Comparison of ENCODE assay signal across 9 cellular contexts in the genomic region with DNA sequence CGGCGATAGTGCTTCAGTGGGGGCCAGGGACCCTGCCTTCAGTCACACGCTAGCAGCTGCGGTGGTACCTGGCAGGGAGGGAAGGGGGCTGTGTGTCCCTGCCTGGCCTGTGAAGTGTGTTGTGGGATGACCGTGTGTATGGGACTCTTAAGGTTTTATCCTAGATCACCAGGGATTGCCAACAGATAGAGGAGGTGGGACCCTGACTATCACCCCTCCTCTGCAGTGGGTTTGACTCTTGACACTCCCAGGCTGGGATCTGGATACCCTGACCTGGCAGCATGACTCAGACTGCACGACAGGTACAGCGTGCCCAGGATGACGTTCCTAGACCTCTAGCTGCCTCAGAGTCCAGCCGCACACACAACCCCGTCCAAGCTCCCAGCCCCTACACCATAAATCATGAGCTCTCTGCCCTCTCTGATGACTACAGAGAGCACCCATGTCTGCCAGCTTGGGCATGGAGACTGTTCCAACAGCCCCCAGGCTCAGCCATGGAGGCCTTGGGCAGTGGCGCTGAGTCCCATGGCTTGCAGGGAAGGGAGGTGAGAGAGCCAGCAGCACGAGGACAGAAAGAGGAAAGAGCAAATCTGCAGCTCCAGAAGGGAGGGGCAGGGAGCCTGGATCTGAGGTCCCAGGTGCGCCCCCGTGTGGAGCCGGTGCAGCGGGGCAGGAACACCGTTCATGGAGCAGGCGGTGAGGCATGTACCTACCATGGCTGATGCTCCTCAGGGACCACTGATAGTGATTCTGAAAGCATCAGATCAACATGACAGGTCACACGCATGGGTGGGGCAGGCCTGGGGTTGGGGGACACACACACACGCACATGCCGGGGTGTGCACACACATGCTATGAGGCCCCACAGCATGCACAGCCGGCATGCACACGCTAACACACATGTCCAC.
DNase-seq lines count a peak whose midpoint lies in the region; ATAC-seq, FAIRE-seq and TF ChIP-seq lines count a peak whose summit lies in the region.
"Had no signal": no experiment of that assay in that cellular context is flagged by ENCODE, and none has a peak within 500 bp of the region (broad histone marks: within the 10 kb centered on the region; RNA-seq: fewer than 3 reads in every experiment).

No MANE protein-coding gene starts in this region.

- H3K4me1 Mint-ChIP-seq in activated naive CD4-positive, alpha-beta T cell treated with anti-CD3 and anti-CD28 coated beads for 36 hours (ENCODE audit: low read depth), result peaks cover 2% of the 10 kb centered on the region

- no peaks in the 10 kb centered on the region for H3K79me2 ChIP-seq in OCI-LY1 (ENCODE audit: insufficient read depth, low read length)

- no peaks in the 10 kb centered on the region for H4K20me1 ChIP-seq in OCI-LY1 (ENCODE audit: insufficient read depth, low read length)

- ATAC-seq in GM21390 (IDR thresholded peaks at IDR 0.05; ENCODE audit: unreplicated experiment) (no peak), GM21447 (IDR thresholded peaks at IDR 0.05; ENCODE audit: unreplicated experiment) (no peak)

- no peak for DNase-seq in D721Med (ENCODE audit: insufficient read length, low spot score)
- DNase-seq in activated naive CD4-positive, alpha-beta T cell treated with anti-CD3 and anti-CD28 coated beads for 36 hours, result peak; percentile 79
- peak; percentile 45 for DNase-seq in stimulated activated CD8-positive, alpha-beta memory T cell treated with anti-CD3 and anti-CD28 coated beads, Interleukin-7, amount 100 ng/mL, for 24 hours (ENCODE audit: low read depth)

- no peaks in the 10 kb centered on the region for H3K36me3 ChIP-seq in HEK293 (ENCODE audit: control insufficient read depth in 2 of 2, insufficient read depth in 1 of 2, low read length in 2 of 2)
- no peaks in the 10 kb centered on the region for H3K36me3 ChIP-seq in OCI-LY1 (ENCODE audit: insufficient read depth, low read length)
- no peaks in the 10 kb centered on the region for H3K36me3 ChIP-seq in iPS-20b (ENCODE audit: insufficient read depth, low read depth, low read length)
- H3K36me3 ChIP-seq: SJSA1 had no signal

- H3K4me1 ChIP-seq in HEK293 (ENCODE audit: control insufficient read depth, insufficient read depth, low read length) (no peaks in the 10 kb centered on the region), OCI-LY1 (ENCODE audit: insufficient read depth, low read length, severe bottlenecking) (no peaks in the 10 kb centered on the region), iPS-20b (ENCODE audit: insufficient read depth, low read length) (no peaks in the 10 kb centered on the region)
- H3K4me1 ChIP-seq: SJSA1 had no signal

- CTCF ChIA-PET in HEK293 (lab: Yijun Ruan, JAX), result interaction anchor here (0.5 to 4.3 kb wide), 14 partner anchors 12 to 1002 kb away, joined by 3 to 37 read pairs (median 4); a partner anchor contains a TSS
- CTCF ChIA-PET in activated naive CD4-positive, alpha-beta T cell treated with anti-CD3 and anti-CD28 coated beads for 36 hours (lab: Charles Lee), result interaction anchor here (0.6 to 5.0 kb wide), 7 partner anchors 11 to 207 kb away, joined by 3 to 25 read pairs (median 4); no protein-coding TSS in a partner anchor

- H3K27me3 ChIP-seq in OCI-LY1 (ENCODE audit: insufficient read depth, low read length) (no peaks in the 10 kb centered on the region), iPS-20b (ENCODE audit: insufficient read depth, low read length) (no peaks in the 10 kb centered on the region)
- H3K27me3 ChIP-seq: SJSA1 had no signal

- H3K9ac ChIP-seq in OCI-LY1 (ENCODE audit: low read length) (no peak overlapping the region), iPS-20b (ENCODE audit: low read depth, low read length) (0 out of 2 replicates have a peak overlapping the region, but pooled peaks have one; percentile 51)

- H3K36me3 Mint-ChIP-seq in activated naive CD4-positive, alpha-beta T cell treated with anti-CD3 and anti-CD28 coated beads for 36 hours (ENCODE audit: low read depth), result no peaks in the 10 kb centered on the region

- no peaks in the 10 kb centered on the region for H3K9me2 ChIP-seq in OCI-LY1 (ENCODE audit: low read depth, low read length)

- H3K4me3 Mint-ChIP-seq in activated naive CD4-positive, alpha-beta T cell treated with anti-CD3 and anti-CD28 coated beads for 36 hours, result no peak overlapping the region

- POLR2A ChIA-PET in HEK293 (lab: Yijun Ruan, JAX), result interaction anchor here (0.6 to 1.4 kb wide), 2 partner anchors 132 to 440 kb away, joined by 4 to 5 read pairs; a partner anchor contains a TSS

- H3K4me2 ChIP-seq in OCI-LY1 (ENCODE audit: low read length), result no peak overlapping the region

- peaks cover 2% of the 10 kb centered on the region for H3K27me3 Mint-ChIP-seq in activated naive CD4-positive, alpha-beta T cell treated with anti-CD3 and anti-CD28 coated beads for 36 hours (ENCODE audit: low read depth)

- no peak for FAIRE-seq in D721Med (lab: Jason Lieb, UNC)

- H2AFZ ChIP-seq in OCI-LY1 (ENCODE audit: low read length), result no peak overlapping the region

- H3K9me3 ChIP-seq in HEK293 (ENCODE audit: control insufficient read depth, insufficient read depth, low read depth, low read length) (no peaks in the 10 kb centered on the region), OCI-LY1 (ENCODE audit: low read length) (no peaks in the 10 kb centered on the region), iPS-20b (ENCODE audit: insufficient read depth, low read depth, low read length) (no peaks in the 10 kb centered on the region)
- H3K9me3 ChIP-seq: SJSA1 had no signal

- no peak overlapping the region for H3K27ac ChIP-seq in HEK293 (ENCODE audit: extremely low read depth, low read depth, low read length)
- H3K27ac ChIP-seq in OCI-LY1 (ENCODE audit: low read depth, low read length, poor library complexity, severe bottlenecking), result no peak overlapping the region
- H3K27ac ChIP-seq in iPS-20b (ENCODE audit: low read length), result no peak overlapping the region
- H3K27ac ChIP-seq: SJSA1 had no signal

- peak; percentile 47 for TF ChIP-seq CTCF in D721Med (IDR thresholded peaks at IDR 0.05; ENCODE audit: insufficient read depth, missing control alignments)
- TF ChIP-seq CTCF in HEK293 (tag by site-specific recombination; IDR thresholded peaks at IDR 0.05), result no peak
- peak; percentile 72 for TF ChIP-seq CTCF in OCI-LY1 (IDR thresholded peaks at IDR 0.05; ENCODE audit: low read length)

- H3F3A ChIP-seq in OCI-LY1 (ENCODE audit: insufficient read depth, low read length), result no peaks in the 10 kb centered on the region

- no peaks in the 10 kb centered on the region for H3K9me3 Mint-ChIP-seq in activated naive CD4-positive, alpha-beta T cell treated with anti-CD3 and anti-CD28 coated beads for 36 hours

- H3K27ac Mint-ChIP-seq in activated naive CD4-positive, alpha-beta T cell treated with anti-CD3 and anti-CD28 coated beads for 36 hours, result no peak overlapping the region

- intact Hi-C loops in activated naive CD4-positive, alpha-beta T cell treated with anti-CD3 and anti-CD28 coated beads for 36 hours (cut with micrococcal nuclease), result no loop called here

- H3K4me3 ChIP-seq in HEK293 (ENCODE audit: low read depth, low read length) (no peak overlapping the region), OCI-LY1 (ENCODE audit: low read depth, low read length, poor library complexity, severe bottlenecking) (no peak overlapping the region), iPS-20b (ENCODE audit: low read length) (no peak overlapping the region)
- H3K4me3 ChIP-seq: SJSA1 had no signal

TF ChIP-seq in HEK293, 187 proteins besides CTCF, POLR2A, EP300 and RAD21:
- TF ChIP-seq, protein P1, sequence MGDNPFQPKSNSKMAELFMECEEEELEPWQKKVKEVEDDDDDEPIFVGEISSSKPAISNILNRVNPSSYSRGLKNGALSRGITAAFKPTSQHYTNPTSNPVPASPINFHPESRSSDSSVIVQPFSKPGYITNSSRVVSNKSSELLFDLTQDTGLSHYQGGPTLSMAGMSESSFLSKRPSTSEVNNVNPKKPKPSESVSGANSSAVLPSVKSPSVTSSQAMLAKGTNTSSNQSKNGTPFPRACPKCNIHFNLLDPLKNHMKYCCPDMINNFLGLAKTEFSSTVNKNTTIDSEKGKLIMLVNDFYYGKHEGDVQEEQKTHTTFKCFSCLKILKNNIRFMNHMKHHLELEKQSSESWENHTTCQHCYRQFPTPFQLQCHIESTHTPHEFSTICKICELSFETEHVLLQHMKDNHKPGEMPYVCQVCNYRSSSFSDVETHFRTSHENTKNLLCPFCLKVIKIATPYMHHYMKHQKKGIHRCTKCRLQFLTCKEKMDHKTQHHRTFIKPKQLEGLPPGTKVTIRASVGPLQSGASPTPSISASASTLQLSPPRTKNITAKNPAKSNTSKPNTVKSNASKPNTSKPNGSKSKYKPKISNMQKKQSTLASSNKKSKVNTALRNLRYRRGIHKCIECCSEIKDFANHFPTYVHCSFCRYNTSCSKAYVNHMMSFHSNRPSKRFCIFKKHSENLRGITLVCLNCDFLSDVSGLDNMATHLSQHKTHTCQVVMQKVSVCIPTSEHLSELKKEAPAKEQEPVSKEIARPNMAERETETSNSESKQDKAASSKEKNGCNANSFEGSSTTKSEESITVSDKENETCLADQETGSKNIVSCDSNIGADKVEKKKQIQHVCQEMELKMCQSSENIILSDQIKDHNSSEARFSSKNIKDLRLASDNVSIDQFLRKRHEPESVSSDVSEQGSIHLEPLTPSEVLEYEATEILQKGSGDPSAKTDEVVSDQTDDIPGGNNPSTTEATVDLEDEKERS (tag by site-specific recombination; IDR thresholded peaks at IDR 0.05), result no peak
- TF ChIP-seq ZBTB17 (tag by site-specific recombination; IDR thresholded peaks at IDR 0.05) (0 out of 2 replicates have a peak, but pooled peaks have one; percentile 23), ZNF391 (tag by site-specific recombination; IDR thresholded peaks at IDR 0.05; ENCODE audit: borderline replicate concordance, low read depth) (no peak)
- TF ChIP-seq, protein P2, sequence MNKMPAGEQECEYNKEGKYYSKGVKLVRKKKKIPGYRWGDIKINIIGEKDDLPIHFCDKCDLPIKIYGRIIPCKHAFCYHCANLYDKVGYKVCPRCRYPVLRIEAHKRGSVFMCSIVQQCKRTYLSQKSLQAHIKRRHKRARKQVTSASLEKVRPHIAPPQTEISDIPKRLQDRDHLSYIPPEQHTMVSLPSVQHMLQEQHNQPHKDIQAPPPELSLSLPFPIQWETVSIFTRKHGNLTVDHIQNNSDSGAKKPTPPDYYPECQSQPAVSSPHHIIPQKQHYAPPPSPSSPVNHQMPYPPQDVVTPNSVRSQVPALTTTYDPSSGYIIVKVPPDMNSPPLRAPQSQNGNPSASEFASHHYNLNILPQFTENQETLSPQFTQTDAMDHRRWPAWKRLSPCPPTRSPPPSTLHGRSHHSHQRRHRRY (tag by site-specific recombination; IDR thresholded peaks at IDR 0.05), result no peak
